9 cellular contexts compared by ENCODE assay signal in genomic region chr17:81523139-81524062, GRCh38. TPM values are rescaled to one million over a fixed set of nuclear protein-coding genes. Genes with fewer than 3 reads are reported as not detected.
DNase-seq lines count a peak whose midpoint lies in the region; ATAC-seq and TF ChIP-seq lines count a peak whose summit lies in the region.
"Had no signal": no experiment of that assay in that cellular context is flagged by ENCODE, and none has a peak within 500 bp of the region (broad histone marks: within the 10 kb centered on the region; RNA-seq: fewer than 3 reads in every experiment).

No MANE protein-coding gene starts in this region.

- H3K36me3 Mint-ChIP-seq in CD8-positive, alpha-beta memory T cell = no peaks in the 10 kb centered on the region

- POLR2A ChIA-PET in CD8-positive, alpha-beta memory T cell (lab: Charles Lee) = no interaction called here

- H3K27ac Mint-ChIP-seq in CD8-positive, alpha-beta memory T cell = peak overlapping the region in 1 of 8 donors; percentile 70

- H3K4me1 ChIP-seq in iPS-15b (ENCODE audit: control insufficient read depth, insufficient read depth, low read length) = peaks cover 4% of the 10 kb centered on the region
- H3K4me1 ChIP-seq in CD8-positive, alpha-beta memory T cell (ENCODE audit: insufficient read depth, low read length) = peaks cover 14% of the 10 kb centered on the region

- no peak overlapping the region for H3K27ac ChIP-seq in WERI-Rb-1
- no peak overlapping the region for H3K27ac ChIP-seq in CD8-positive, alpha-beta memory T cell (ENCODE audit: low read depth, low read length)

- H3K4me3 ChIP-seq in AG09309 (ENCODE audit: control insufficient read depth, low read depth, low read length) (no peak overlapping the region), WERI-Rb-1 (ENCODE audit: low read depth, low read length) (no peak overlapping the region), iPS-15b (ENCODE audit: low read depth, low read length) (peak overlapping the region; percentile 13)
- no peak overlapping the region for H3K4me3 ChIP-seq in CD8-positive, alpha-beta memory T cell (ENCODE audit: low read length)

- H3K36me3 ChIP-seq in WERI-Rb-1 = no peaks in the 10 kb centered on the region
- no peaks in the 10 kb centered on the region for H3K36me3 ChIP-seq in iPS-15b (ENCODE audit: control insufficient read depth, insufficient read depth, low read length)
- no peaks in the 10 kb centered on the region for H3K36me3 ChIP-seq in CD8-positive, alpha-beta memory T cell (ENCODE audit: insufficient read depth, low read length)

- no peak overlapping the region for H3K9ac ChIP-seq in iPS-15b (ENCODE audit: low read depth, low read length)

- ATAC-seq in GM18520 (IDR thresholded peaks at IDR 0.05; ENCODE audit: unreplicated experiment) = no peak

- peaks cover 2 to 10% (median 4%) of the 10 kb centered on the region in 3 donors for H3K4me1 Mint-ChIP-seq in CD8-positive, alpha-beta memory T cell

- H3K4me3 Mint-ChIP-seq in CD8-positive, alpha-beta memory T cell = no peak overlapping the region

- TF ChIP-seq CTCF in AG09309 (IDR thresholded peaks at IDR 0.05; ENCODE audit: control insufficient read depth, insufficient read depth, low read depth, low read length, missing control alignments) = no peak
- peak; percentile 25 for TF ChIP-seq CTCF in WERI-Rb-1 (IDR thresholded peaks at IDR 0.05; ENCODE audit: low read depth, low read length)

- no peaks in the 10 kb centered on the region for H3K9me3 ChIP-seq in WERI-Rb-1 (ENCODE audit: severe bottlenecking)
- H3K9me3 ChIP-seq in iPS-15b (ENCODE audit: control insufficient read depth, insufficient read depth, low read length) = no peaks in the 10 kb centered on the region
- H3K9me3 ChIP-seq in CD8-positive, alpha-beta memory T cell (ENCODE audit: low read length) = no peaks in the 10 kb centered on the region

- DNase-seq in AG09309 (ENCODE audit: low read depth) = peak; percentile 45
- peak; percentile 61 for DNase-seq in KBM-7
- DNase-seq in WERI-Rb-1 = peak; percentile 70
- no peak for DNase-seq in NK-92 (lab: John Stamatoyannopoulos, UW; ENCODE audit: unreplicated experiment)
- DNase-seq in GM19240 (ENCODE audit: insufficient read length, low spot score) = no peak
- no peak for DNase-seq in CD8-positive, alpha-beta memory T cell
- DNase-seq: activated gamma-delta T cell had no signal

- H3K27me3 Mint-ChIP-seq in CD8-positive, alpha-beta memory T cell = peaks cover 4 to 6% of the 10 kb centered on the region in 2 donors

- in situ Hi-C loops in KBM-7 (cut with MboI; ENCODE audit: low pct_unique_long_range_greater_than_20kb, low sequenced_read_pairs) = no loop called here

- CTCF ChIA-PET in CD8-positive, alpha-beta memory T cell (lab: Charles Lee) = interaction anchor here (1.2 kb wide), 1 partner anchor 16 kb away, joined by 3 read pairs; no protein-coding TSS in a partner anchor

- H3K9me3 Mint-ChIP-seq in CD8-positive, alpha-beta memory T cell = no peaks in the 10 kb centered on the region

- no peaks in the 10 kb centered on the region for H3K27me3 ChIP-seq in WERI-Rb-1 (ENCODE audit: insufficient read depth, low read depth, severe bottlenecking)
- peaks cover 4% of the 10 kb centered on the region for H3K27me3 ChIP-seq in iPS-15b (ENCODE audit: control insufficient read depth, insufficient read depth, low read length)
- H3K27me3 ChIP-seq in CD8-positive, alpha-beta memory T cell (ENCODE audit: insufficient read depth, low read length, poor library complexity, severe bottlenecking) = peaks cover 13% of the 10 kb centered on the region

RNA-seq across cellular contexts. Expression of gene FSCN2, which starts 4.8 kb away (rescaled TPM):
- under 1 TPM; 0.46 to 0.49 TPM for total RNA-seq in CD8-positive, alpha-beta memory T cell
- polyA plus RNA-seq in CD8-positive, alpha-beta memory T cell = not detected

RNA-seq across cellular contexts. Expression of gene ACTG1, which starts 10.8 kb away (rescaled TPM):
- 1,000 to 10,000 TPM; 5,175 to 5,190 TPM for total RNA-seq in CD8-positive, alpha-beta memory T cell
- polyA plus RNA-seq in CD8-positive, alpha-beta memory T cell = 1,950 TPM

RNA-seq across cellular contexts. Expression of gene FAAP100, which starts 28.8 kb away (rescaled TPM):
- 10 to 100 TPM; 52.5 to 55.3 TPM for total RNA-seq in CD8-positive, alpha-beta memory T cell
- polyA plus RNA-seq in CD8-positive, alpha-beta memory T cell = 19.2 TPM

Comparison
In these comparisons a context has a peak if more than half of its experiments do, and no peak if none do; other contexts are left out.
1. DNase-seq: peak in AG09309 (single experiment), KBM-7 (single experiment) and WERI-Rb-1 (single experiment); none in NK-92 (single experiment), GM19240 (single experiment) and CD8-positive, alpha-beta memory T cell (0 of 5).